In the genomic region with DNA sequence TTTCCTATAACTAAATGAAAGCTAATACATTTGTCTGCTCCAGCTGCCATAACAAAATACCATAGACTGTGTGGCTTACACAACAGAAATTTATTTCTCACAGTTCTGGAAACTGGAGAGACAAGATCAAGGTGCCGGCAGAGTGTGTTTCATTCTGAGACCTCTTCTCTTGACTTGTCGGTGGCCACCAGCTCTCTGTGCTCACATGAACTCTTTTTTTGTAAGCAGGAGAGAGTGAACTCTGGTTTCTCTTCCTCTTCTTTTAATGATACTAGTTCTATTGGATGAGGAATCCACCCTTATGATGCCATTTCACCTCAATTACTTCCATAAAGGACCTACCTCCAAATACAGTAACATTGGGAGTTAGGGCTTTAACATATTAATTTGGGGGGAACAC, we compare ENCODE assay signal across 14 cellular contexts. TPM values are rescaled to one million over a fixed set of nuclear protein-coding genes. Genes with fewer than 3 reads are reported as not detected.
DNase-seq lines count a peak whose midpoint lies in the region; ATAC-seq and TF ChIP-seq lines count a peak whose summit lies in the region.
"Had no signal": no experiment of that assay in that cellular context is flagged by ENCODE, and none has a peak within 500 bp of the region (broad histone marks: within the 10 kb centered on the region; RNA-seq: fewer than 3 reads in every experiment).

No MANE protein-coding gene starts in this region.

- no peaks in the 10 kb centered on the region for H3K9me2 ChIP-seq in GM23338 (ENCODE audit: insufficient read depth)

- no peaks in the 10 kb centered on the region for H3F3A ChIP-seq in GM23338 (replicated peaks; ENCODE audit: low read depth)

- no peaks in the 10 kb centered on the region for H3K36me3 Mint-ChIP-seq in type B pancreatic cell
- no peaks in the 10 kb centered on the region for H3K36me3 Mint-ChIP-seq in GM23338 (ENCODE audit: low read depth)
- H3K36me3 Mint-ChIP-seq: CD4-positive, CD25-positive, alpha-beta regulatory T cell; immature natural killer cell had no signal

- no peak overlapping the region for H2AFZ ChIP-seq in GM23338

- H3K79me2 ChIP-seq in GM23338 (replicated peaks; ENCODE audit: insufficient read depth) = no peaks in the 10 kb centered on the region

- H3K27ac Mint-ChIP-seq in type B pancreatic cell = no peak overlapping the region
- no peak overlapping the region for H3K27ac Mint-ChIP-seq in GM23338
- H3K27ac Mint-ChIP-seq: CD4-positive, CD25-positive, alpha-beta regulatory T cell; immature natural killer cell had no signal

- H3K27me3 Mint-ChIP-seq in type B pancreatic cell (peaks cover 12% of the 10 kb centered on the region), GM23338 (ENCODE audit: insufficient read depth, low read depth, poor library complexity) (no peaks in the 10 kb centered on the region)

- H3K36me3 ChIP-seq in GM23338 (ENCODE audit: insufficient read depth) = no peaks in the 10 kb centered on the region
- H3K36me3 ChIP-seq: esophagus squamous epithelium, thoracic aorta had no signal

- no peak overlapping the region for H3K4me3 Mint-ChIP-seq in type B pancreatic cell
- H3K4me3 Mint-ChIP-seq in GM23338 = no peak overlapping the region
- H3K4me3 Mint-ChIP-seq: CD4-positive, CD25-positive, alpha-beta regulatory T cell; immature natural killer cell had no signal

- H3K4me1 ChIP-seq in GM23338 (ENCODE audit: insufficient read depth) = no peaks in the 10 kb centered on the region

- no peak for TF ChIP-seq CTCF in type B pancreatic cell (conservative IDR thresholded peaks at IDR 0.05)
- TF ChIP-seq CTCF in GM23338 (conservative IDR thresholded peaks at IDR 0.05; ENCODE audit: low read depth in 2 of 2) = no peak

- H3K4me1 Mint-ChIP-seq in type B pancreatic cell (ENCODE audit: unreplicated experiment) (peaks cover 18% of the 10 kb centered on the region), GM23338 (no peaks in the 10 kb centered on the region; the same call in 2 of the 3 replicates)

- DNase-seq in medulla oblongata (ENCODE audit: extremely low spot score) = peak; percentile 72
- no peak for DNase-seq in type B pancreatic cell (ENCODE audit: extremely low spot score, unreplicated experiment)
- DNase-seq in NCI-H524 (lab: John Stamatoyannopoulos, UW) = no peak
- no peak for DNase-seq in GM23338 (ENCODE audit: low spot score)
- DNase-seq: CD4-positive, CD25-positive, alpha-beta regulatory T cell; esophagus squamous epithelium; immature natural killer cell; NCI-H2227 treated with DMSO at 0.1 percent for 48 hours; stimulated activated CD4-positive, alpha-beta T cell treated with anti-CD3 and anti-CD28 coated beads, Interleukin-2, amount 100 ng/mL, for 24 hours had no signal

- no peaks in the 10 kb centered on the region for H4K20me1 ChIP-seq in GM23338 (replicated peaks; ENCODE audit: insufficient read depth)

- no peak overlapping the region for H3K4me3 ChIP-seq in GM23338
- H3K4me3 ChIP-seq: esophagus squamous epithelium, thoracic aorta had no signal

- peak; percentile 74 for ATAC-seq in GM18867 (IDR thresholded peaks at IDR 0.05; ENCODE audit: unreplicated experiment)
- peak; percentile 88 for ATAC-seq in GM21786 (IDR thresholded peaks at IDR 0.05; ENCODE audit: unreplicated experiment)
- peak; percentile 84 for ATAC-seq in HG03378 (IDR thresholded peaks at IDR 0.05; ENCODE audit: unreplicated experiment)
- no peak for ATAC-seq in GM23338
- no peak for ATAC-seq in HG03457 (IDR thresholded peaks at IDR 0.05; ENCODE audit: unreplicated experiment)

- peaks cover 10% of the 10 kb centered on the region for H3K9me3 Mint-ChIP-seq in type B pancreatic cell
- no peaks in the 10 kb centered on the region for H3K9me3 Mint-ChIP-seq in GM23338
- H3K9me3 Mint-ChIP-seq: CD4-positive, CD25-positive, alpha-beta regulatory T cell; immature natural killer cell had no signal

- H3K27me3 ChIP-seq in GM23338 (ENCODE audit: insufficient read depth) = no peaks in the 10 kb centered on the region

- no peak overlapping the region for H3K4me2 ChIP-seq in GM23338

- H3K27ac ChIP-seq in GM23338 (ENCODE audit: low read depth) = no peak overlapping the region
- H3K27ac ChIP-seq: esophagus squamous epithelium, thoracic aorta had no signal

TF ChIP-seq in GM23338, 12 proteins besides CTCF, POLR2A, EP300 and RAD21 (continues in another document):
- TF ChIP-seq ETS1 (IDR thresholded peaks at IDR 0.05) (no peak), STAT1 (IDR thresholded peaks at IDR 0.05; ENCODE audit: unreplicated experiment) (no peak), ZNF114 (CRISPR knock-in tag; IDR thresholded peaks at IDR 0.05) (no peak), ZNF331 (CRISPR knock-in tag; IDR thresholded peaks at IDR 0.05; ENCODE audit: low read depth) (no peak), JUNB (IDR thresholded peaks at IDR 0.05; ENCODE audit: unreplicated experiment) (no peak), EZH2phosphoT487 (IDR thresholded peaks at IDR 0.05; ENCODE audit: unreplicated experiment) (no peak), CREB1 (CRISPR knock-in tag; IDR thresholded peaks at IDR 0.05; ENCODE audit: low read depth) (no peak), NANOG (IDR thresholded peaks at IDR 0.05; ENCODE audit: borderline replicate concordance) (no peak), EZH2 (IDR thresholded peaks at IDR 0.05; ENCODE audit: low read depth, unreplicated experiment) (no peak), POLR2AphosphoS5 (IDR thresholded peaks at IDR 0.05; ENCODE audit: low read depth) (no peak)
- TF ChIP-seq, protein P1, sequence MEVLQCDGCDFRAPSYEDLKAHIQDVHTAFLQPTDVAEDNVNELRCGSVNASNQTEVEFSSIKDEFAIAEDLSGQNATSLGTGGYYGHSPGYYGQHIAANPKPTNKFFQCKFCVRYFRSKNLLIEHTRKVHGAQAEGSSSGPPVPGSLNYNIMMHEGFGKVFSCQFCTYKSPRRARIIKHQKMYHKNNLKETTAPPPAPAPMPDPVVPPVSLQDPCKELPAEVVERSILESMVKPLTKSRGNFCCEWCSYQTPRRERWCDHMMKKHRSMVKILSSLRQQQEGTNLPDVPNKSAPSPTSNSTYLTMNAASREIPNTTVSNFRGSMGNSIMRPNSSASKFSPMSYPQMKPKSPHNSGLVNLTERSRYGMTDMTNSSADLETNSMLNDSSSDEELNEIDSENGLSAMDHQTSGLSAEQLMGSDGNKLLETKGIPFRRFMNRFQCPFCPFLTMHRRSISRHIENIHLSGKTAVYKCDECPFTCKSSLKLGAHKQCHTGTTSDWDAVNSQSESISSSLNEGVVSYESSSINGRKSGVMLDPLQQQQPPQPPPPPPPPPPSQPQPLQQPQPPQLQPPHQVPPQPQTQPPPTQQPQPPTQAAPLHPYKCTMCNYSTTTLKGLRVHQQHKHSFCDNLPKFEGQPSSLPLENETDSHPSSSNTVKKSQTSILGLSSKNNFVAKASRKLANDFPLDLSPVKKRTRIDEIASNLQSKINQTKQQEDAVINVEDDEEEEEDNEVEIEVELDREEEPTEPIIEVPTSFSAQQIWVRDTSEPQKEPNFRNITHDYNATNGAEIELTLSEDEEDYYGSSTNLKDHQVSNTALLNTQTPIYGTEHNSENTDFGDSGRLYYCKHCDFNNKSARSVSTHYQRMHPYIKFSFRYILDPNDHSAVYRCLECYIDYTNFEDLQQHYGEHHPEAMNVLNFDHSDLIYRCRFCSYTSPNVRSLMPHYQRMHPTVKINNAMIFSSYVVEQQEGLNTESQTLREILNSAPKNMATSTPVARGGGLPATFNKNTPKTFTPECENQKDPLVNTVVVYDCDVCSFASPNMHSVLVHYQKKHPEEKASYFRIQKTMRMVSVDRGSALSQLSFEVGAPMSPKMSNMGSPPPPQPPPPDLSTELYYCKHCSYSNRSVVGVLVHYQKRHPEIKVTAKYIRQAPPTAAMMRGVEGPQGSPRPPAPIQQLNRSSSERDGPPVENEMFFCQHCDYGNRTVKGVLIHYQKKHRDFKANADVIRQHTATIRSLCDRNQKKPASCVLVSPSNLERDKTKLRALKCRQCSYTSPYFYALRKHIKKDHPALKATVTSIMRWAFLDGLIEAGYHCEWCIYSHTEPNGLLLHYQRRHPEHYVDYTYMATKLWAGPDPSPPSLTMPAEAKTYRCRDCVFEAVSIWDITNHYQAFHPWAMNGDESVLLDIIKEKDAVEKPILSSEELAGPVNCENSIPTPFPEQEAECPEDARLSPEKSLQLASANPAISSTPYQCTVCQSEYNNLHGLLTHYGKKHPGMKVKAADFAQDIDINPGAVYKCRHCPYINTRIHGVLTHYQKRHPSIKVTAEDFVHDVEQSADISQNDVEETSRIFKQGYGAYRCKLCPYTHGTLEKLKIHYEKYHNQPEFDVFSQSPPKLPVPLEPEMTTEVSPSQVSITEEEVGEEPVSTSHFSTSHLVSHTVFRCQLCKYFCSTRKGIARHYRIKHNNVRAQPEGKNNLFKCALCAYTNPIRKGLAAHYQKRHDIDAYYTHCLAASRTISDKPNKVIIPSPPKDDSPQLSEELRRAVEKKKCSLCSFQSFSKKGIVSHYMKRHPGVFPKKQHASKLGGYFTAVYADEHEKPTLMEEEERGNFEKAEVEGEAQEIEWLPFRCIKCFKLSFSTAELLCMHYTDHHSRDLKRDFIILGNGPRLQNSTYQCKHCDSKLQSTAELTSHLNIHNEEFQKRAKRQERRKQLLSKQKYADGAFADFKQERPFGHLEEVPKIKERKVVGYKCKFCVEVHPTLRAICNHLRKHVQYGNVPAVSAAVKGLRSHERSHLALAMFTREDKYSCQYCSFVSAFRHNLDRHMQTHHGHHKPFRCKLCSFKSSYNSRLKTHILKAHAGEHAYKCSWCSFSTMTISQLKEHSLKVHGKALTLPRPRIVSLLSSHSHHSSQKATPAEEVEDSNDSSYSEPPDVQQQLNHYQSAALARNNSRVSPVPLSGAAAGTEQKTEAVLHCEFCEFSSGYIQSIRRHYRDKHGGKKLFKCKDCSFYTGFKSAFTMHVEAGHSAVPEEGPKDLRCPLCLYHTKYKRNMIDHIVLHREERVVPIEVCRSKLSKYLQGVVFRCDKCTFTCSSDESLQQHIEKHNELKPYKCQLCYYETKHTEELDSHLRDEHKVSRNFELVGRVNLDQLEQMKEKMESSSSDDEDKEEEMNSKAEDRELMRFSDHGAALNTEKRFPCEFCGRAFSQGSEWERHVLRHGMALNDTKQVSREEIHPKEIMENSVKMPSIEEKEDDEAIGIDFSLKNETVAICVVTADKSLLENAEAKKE (CRISPR knock-in tag; IDR thresholded peaks at IDR 0.05) = no peak

RNA-seq across cellular contexts. Expression of gene KCTD12, which starts 11.7 kb away (rescaled TPM):
- total RNA-seq in type B pancreatic cell (ENCODE audit: low replicate concordance) = 59.3 and 154 TPM in 2 replicates
- total RNA-seq in GM23338 (2014; rRNA removed; shearing (Covaris generic)) = 10.1 and 12.0 TPM in 2 replicates
- 2.9 and 3.3 TPM in 2 replicates for polyA plus RNA-seq in GM23338 (2016; fragmentation: Nextera tagmentation; extraction: Ambion mirVana)

Comparison
In these comparisons a context has a peak if more than half of its experiments do, and no peak if none do; other contexts are left out.
1. ATAC-seq: peak in GM18867 (single experiment), GM21786 (single experiment) and HG03378 (single experiment); none in GM23338 (single experiment) and HG03457 (single experiment).